Comparison of ENCODE assay signal across 1 cellular context in genomic region chr10:4385491-4385890, GRCh38.
TF ChIP-seq lines count a peak whose summit lies in the region.

No MANE protein-coding gene starts in this region.

TF ChIP-seq in IMR-90, 13 proteins besides CTCF, POLR2A, EP300 and RAD21:
- TF ChIP-seq SMC3 (IDR thresholded peaks at IDR 0.05; ENCODE audit: low read depth, low read length) = no peak
- TF ChIP-seq RFX5 (IDR thresholded peaks at IDR 0.05; ENCODE audit: low read depth, low read length) = no peak
- no peak for TF ChIP-seq MAZ (IDR thresholded peaks at IDR 0.05; ENCODE audit: borderline replicate concordance, low read depth, low read length)
- TF ChIP-seq MAFK (IDR thresholded peaks at IDR 0.05; ENCODE audit: low read depth, low read length) = no peak
- TF ChIP-seq FOS (IDR thresholded peaks at IDR 0.05; ENCODE audit: low read depth, low read length) = no peak
- no peak for TF ChIP-seq CHD1 (IDR thresholded peaks at IDR 0.05; ENCODE audit: low read depth, low read length)
- no peak for TF ChIP-seq BHLHE40 (IDR thresholded peaks at IDR 0.05; ENCODE audit: low read depth, low read length)
- no peak for TF ChIP-seq USF2 (IDR thresholded peaks at IDR 0.05; ENCODE audit: low read depth, low read length)
- TF ChIP-seq CEBPB (IDR thresholded peaks at IDR 0.05; ENCODE audit: low read depth, low read length) = no peak
- no peak for TF ChIP-seq NFE2L2 (IDR thresholded peaks at IDR 0.05; ENCODE audit: low read depth, low read length)
- TF ChIP-seq RCOR1 (IDR thresholded peaks at IDR 0.05; ENCODE audit: insufficient replicate concordance, low read length) = no peak
- no peak for TF ChIP-seq ELK1 (IDR thresholded peaks at IDR 0.05; ENCODE audit: borderline replicate concordance, low read depth, low read length)
- TF ChIP-seq MXI1 (IDR thresholded peaks at IDR 0.05; ENCODE audit: borderline replicate concordance, low read depth, low read length) = no peak
